Comparison of ENCODE assay signal across 1 cellular context in genomic region chr21:26458854-26459253, GRCh38.
TF ChIP-seq lines count a peak whose summit lies in the region.
"Not testable (repeated sequence)": the region's sequence is repeated elsewhere in the genome, so short reads cannot be mapped to it uniquely, and the experiment has no call there.

No MANE protein-coding gene starts in this region.

- CTCF ChIA-PET in HEK293 (lab: Yijun Ruan, JAX): interaction anchor here (0.7 kb wide), 1 partner anchor 11 kb away, joined by 5 read pairs; no protein-coding TSS in a partner anchor

- not testable (repeated sequence) for H3K36me3 ChIP-seq in HEK293 (ENCODE audit: control insufficient read depth in 2 of 2, insufficient read depth in 1 of 2, low read length in 2 of 2)

- not testable (repeated sequence) for TF ChIP-seq CTCF in HEK293 (tag by site-specific recombination; IDR thresholded peaks at IDR 0.05)

- H3K4me1 ChIP-seq in HEK293 (ENCODE audit: control insufficient read depth, insufficient read depth, low read length): not testable (repeated sequence)

- POLR2A ChIA-PET in HEK293 (lab: Yijun Ruan, JAX): not testable (repeated sequence)

- not testable (repeated sequence) for H3K4me3 ChIP-seq in HEK293 (ENCODE audit: low read depth, low read length)

- H3K27ac ChIP-seq in HEK293 (ENCODE audit: extremely low read depth, low read depth, low read length): not testable (repeated sequence)

- not testable (repeated sequence) for H3K9me3 ChIP-seq in HEK293 (ENCODE audit: control insufficient read depth, insufficient read depth, low read depth, low read length)

TF ChIP-seq in HEK293, 187 proteins besides CTCF, POLR2A, EP300 and RAD21:
- TF ChIP-seq ZNF280D (tag by site-specific recombination; IDR thresholded peaks at IDR 0.05) (0 out of 2 replicates have a peak, but pooled peaks have one; percentile 67), ZNF146 (tag by site-specific recombination; IDR thresholded peaks at IDR 0.05) (peak; percentile 70; the same call in 1 of the 2 replicates)
